In the genomic region with DNA sequence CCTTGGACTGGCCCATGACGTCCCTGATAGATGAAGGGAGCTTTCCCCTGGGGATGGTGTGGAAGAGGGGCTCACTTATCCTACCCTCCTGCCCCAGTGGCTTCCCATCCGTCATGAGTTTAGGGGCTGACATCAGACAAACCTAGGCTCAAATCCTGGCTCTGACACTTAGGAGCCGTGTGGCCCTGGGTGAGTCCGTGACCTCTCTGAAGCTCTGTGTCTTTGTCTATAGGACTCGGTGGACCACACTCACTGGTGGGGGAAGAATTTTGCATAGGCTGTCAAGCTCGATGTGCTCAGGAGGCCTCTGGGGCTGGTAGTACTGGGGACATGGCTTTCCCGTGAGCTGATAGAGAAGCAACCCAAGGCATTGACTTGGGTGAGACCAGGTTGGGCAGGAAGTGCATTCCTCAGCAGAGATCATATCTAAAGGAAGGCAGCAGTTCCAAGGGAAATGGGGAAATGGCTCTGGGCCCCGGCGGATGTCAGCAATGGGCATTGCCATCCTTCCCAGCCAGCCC, we compare ENCODE assay signal across 8 cellular contexts. TPM values are rescaled to one million over a fixed set of nuclear protein-coding genes. Genes with fewer than 3 reads are reported as not detected.
DNase-seq lines count a peak whose midpoint lies in the region; ATAC-seq and TF ChIP-seq lines count a peak whose summit lies in the region.

No MANE protein-coding gene starts in this region.

- POLR2A ChIA-PET in activated CD4-positive, alpha-beta memory T cell treated with anti-CD3 and anti-CD28 coated beads, Interleukin-2, amount 10 ng/mL, durations not matched to agents 7 days and 5 days (lab: Charles Lee), result interaction anchor here (0.7 to 4.3 kb wide), 24 partner anchors 7 to 113 kb away, joined by 3 to 41 read pairs (median 7); a partner anchor contains a TSS

- ATAC-seq in right cardiac atrium (peak in 1 of 2 donors; percentile 48), foreskin keratinocyte (no peak)

- H3K9me3 ChIP-seq in right cardiac atrium (ENCODE audit: control insufficient read depth, low read length), result no peaks in the 10 kb centered on the region

- H3K4me1 Mint-ChIP-seq in activated CD4-positive, alpha-beta memory T cell treated with anti-CD3 and anti-CD28 coated beads, Interleukin-2, amount 10 ng/mL, durations not matched to agents 7 days and 5 days, result peaks cover 25% of the 10 kb centered on the region

- peak; percentile 7 for DNase-seq in stimulated activated CD4-positive, alpha-beta T cell treated with anti-CD3 and anti-CD28 coated beads, Interleukin-4, amount 100 ng/mL, for 1 hour
- no peak for DNase-seq in stimulated activated CD4-positive, alpha-beta T cell treated with anti-CD3 and anti-CD28 coated beads, Interleukin-2, amount 100 ng/mL, for 48 hours
- no peak for DNase-seq in activated CD4-positive, alpha-beta memory T cell treated with anti-CD3 and anti-CD28 coated beads, Interleukin-2, amount 10 ng/mL, durations not matched to agents 7 days and 5 days
- DNase-seq in right cardiac atrium (peak in 2 of 3 donors; percentile 38 to 65), glomerular visceral epithelial cell (ENCODE audit: extremely low spot score) (no peak), NCI-H2029 (lab: John Stamatoyannopoulos, UW) (no peak), foreskin keratinocyte (no peak)

- H3K4me1 ChIP-seq in right cardiac atrium (ENCODE audit: control insufficient read depth, insufficient read depth, low read length) (peaks cover 4% of the 10 kb centered on the region), foreskin keratinocyte (peaks cover 13% of the 10 kb centered on the region)

- H3K4me3 ChIP-seq in right cardiac atrium (ENCODE audit: low read length), result peak overlapping the region; percentile 98

- TF ChIP-seq CTCF in foreskin keratinocyte (conservative IDR thresholded peaks at IDR 0.05), result no peak

- peak overlapping the region; percentile 99 for H3K27ac ChIP-seq in right cardiac atrium (ENCODE audit: low read length)
- peak overlapping the region; percentile 88 for H3K27ac ChIP-seq in temporal lobe (ENCODE audit: low read depth, low read length)
- H3K27ac ChIP-seq in foreskin keratinocyte, result no peak overlapping the region

- intact Hi-C loops in right cardiac atrium (cut with DNase I), result no loop called here

- H3K27me3 Mint-ChIP-seq in activated CD4-positive, alpha-beta memory T cell treated with anti-CD3 and anti-CD28 coated beads, Interleukin-2, amount 10 ng/mL, durations not matched to agents 7 days and 5 days, result peaks cover 3% of the 10 kb centered on the region

- H3K4me3 Mint-ChIP-seq in activated CD4-positive, alpha-beta memory T cell treated with anti-CD3 and anti-CD28 coated beads, Interleukin-2, amount 10 ng/mL, durations not matched to agents 7 days and 5 days, result peak overlapping the region; percentile 95

- CTCF ChIA-PET in activated CD4-positive, alpha-beta memory T cell treated with anti-CD3 and anti-CD28 coated beads, Interleukin-2, amount 10 ng/mL, durations not matched to agents 7 days and 5 days (lab: Charles Lee), result interaction anchor here (0.5 to 4.0 kb wide), 4 partner anchors 21 to 201 kb away, joined by 3 to 39 read pairs (median 10); no protein-coding TSS in a partner anchor

- peaks cover 18% of the 10 kb centered on the region for H3K36me3 Mint-ChIP-seq in activated CD4-positive, alpha-beta memory T cell treated with anti-CD3 and anti-CD28 coated beads, Interleukin-2, amount 10 ng/mL, durations not matched to agents 7 days and 5 days (ENCODE audit: low read depth)

- H3K9me3 Mint-ChIP-seq in activated CD4-positive, alpha-beta memory T cell treated with anti-CD3 and anti-CD28 coated beads, Interleukin-2, amount 10 ng/mL, durations not matched to agents 7 days and 5 days, result no peaks in the 10 kb centered on the region

- no peaks in the 10 kb centered on the region for H3K27me3 ChIP-seq in right cardiac atrium (ENCODE audit: control insufficient read depth, insufficient read depth)
- no peaks in the 10 kb centered on the region for H3K27me3 ChIP-seq in foreskin keratinocyte

- peak overlapping the region; percentile 99 for H3K27ac Mint-ChIP-seq in activated CD4-positive, alpha-beta memory T cell treated with anti-CD3 and anti-CD28 coated beads, Interleukin-2, amount 10 ng/mL, durations not matched to agents 7 days and 5 days

- 60% methylated on average over 9 of the region's 9 CpGs for WGBS in right cardiac atrium

RNA-seq across cellular contexts. Expression of a gene that starts 17.4 kb away (rescaled TPM):
- not detected for total RNA-seq in activated CD4-positive, alpha-beta memory T cell treated with anti-CD3 and anti-CD28 coated beads, Interleukin-2, amount 10 ng/mL, durations not matched to agents 7 days and 5 days
- not detected for total RNA-seq in right cardiac atrium
- 0.09 TPM for polyA plus RNA-seq in right cardiac atrium
- not detected for total RNA-seq in temporal lobe
- 86.6 and 117 TPM in 2 replicates for total RNA-seq in foreskin keratinocyte
- 99.1 and 112 TPM in 2 replicates for polyA plus RNA-seq in foreskin keratinocyte

RNA-seq across cellular contexts. Expression of a gene that starts 20.8 kb away (rescaled TPM):
- total RNA-seq in activated CD4-positive, alpha-beta memory T cell treated with anti-CD3 and anti-CD28 coated beads, Interleukin-2, amount 10 ng/mL, durations not matched to agents 7 days and 5 days, result 100 to 1,000 TPM; 147 to 152 TPM
- total RNA-seq in right cardiac atrium (100 to 1,000 TPM; 105 to 145 (median 110) TPM), temporal lobe (33.4 TPM), foreskin keratinocyte (136 and 141 TPM in 2 replicates)
- polyA plus RNA-seq in right cardiac atrium (70.1 TPM), foreskin keratinocyte (130 and 138 TPM in 2 replicates)

RNA-seq across cellular contexts. Expression of a gene that starts 35.7 kb away (rescaled TPM):
- total RNA-seq in activated CD4-positive, alpha-beta memory T cell treated with anti-CD3 and anti-CD28 coated beads, Interleukin-2, amount 10 ng/mL, durations not matched to agents 7 days and 5 days, result 10 to 100 TPM; 85.4 to 89.4 TPM
- total RNA-seq in right cardiac atrium (1 to 10 TPM; 6.1 to 7.6 (median 7.0) TPM), temporal lobe (46.7 TPM), foreskin keratinocyte (6.3 and 6.8 TPM in 2 replicates)
- polyA plus RNA-seq in right cardiac atrium (9.4 TPM), foreskin keratinocyte (8.2 and 10.1 TPM in 2 replicates)

RNA-seq across cellular contexts. Expression of a gene that starts 38.7 kb away (rescaled TPM):
- total RNA-seq in activated CD4-positive, alpha-beta memory T cell treated with anti-CD3 and anti-CD28 coated beads, Interleukin-2, amount 10 ng/mL, durations not matched to agents 7 days and 5 days, result 10 to 100 TPM; 45.5 TPM
- total RNA-seq in right cardiac atrium (10 to 100 TPM; 10.5 to 13.0 (median 12.1) TPM), temporal lobe (3.2 TPM), foreskin keratinocyte (19.7 TPM in 2 replicates)
- polyA plus RNA-seq in right cardiac atrium (9.3 TPM), foreskin keratinocyte (20.0 and 20.1 TPM in 2 replicates)

RNA-seq across cellular contexts. Expression of a gene that starts 49.6 kb away (rescaled TPM):
- total RNA-seq in activated CD4-positive, alpha-beta memory T cell treated with anti-CD3 and anti-CD28 coated beads, Interleukin-2, amount 10 ng/mL, durations not matched to agents 7 days and 5 days, result 100 to 1,000 TPM; 301 to 324 TPM
- total RNA-seq in right cardiac atrium, result 100 to 1,000 TPM; 119 to 161 (median 141) TPM
- polyA plus RNA-seq in right cardiac atrium, result 74.2 TPM
- total RNA-seq in temporal lobe, result 148 TPM
- 189 and 218 TPM in 2 replicates for total RNA-seq in foreskin keratinocyte
- 137 and 162 TPM in 2 replicates for polyA plus RNA-seq in foreskin keratinocyte

Comparison
In these comparisons a context has a peak if more than half of its experiments do, and no peak if none do; other contexts are left out.
1. DNase-seq: peak in stimulated activated CD4-positive, alpha-beta T cell treated with anti-CD3 and anti-CD28 coated beads, Interleukin-4, amount 100 ng/mL, for 1 hour (single experiment) and right cardiac atrium (2 of 3); none in stimulated activated CD4-positive, alpha-beta T cell treated with anti-CD3 and anti-CD28 coated beads, Interleukin-2, amount 100 ng/mL, for 48 hours (0 of 2), activated CD4-positive, alpha-beta memory T cell treated with anti-CD3 and anti-CD28 coated beads, Interleukin-2, amount 10 ng/mL, durations not matched to agents 7 days and 5 days (single experiment), glomerular visceral epithelial cell (single experiment), NCI-H2029 (single experiment) and foreskin keratinocyte (0 of 2).
2. RNA of a gene that starts 17.4 kb away (total RNA-seq): 86.6 to 117 TPM in foreskin keratinocyte; not detected in activated CD4-positive, alpha-beta memory T cell treated with anti-CD3 and anti-CD28 coated beads, Interleukin-2, amount 10 ng/mL, durations not matched to agents 7 days and 5 days, not detected in right cardiac atrium and not detected in temporal lobe (single experiment); every median in the first group is over 10 times any median in the second.